Comparison of ENCODE assay signal across 7 cellular contexts in genomic region chr14:104680806-104681688, GRCh38. TPM values are rescaled to one million over a fixed set of nuclear protein-coding genes. Genes with fewer than 3 reads are reported as not detected.
DNase-seq lines count a peak whose midpoint lies in the region; ATAC-seq lines count a peak whose summit lies in the region.

No MANE protein-coding gene starts in this region.

- peak; percentile 79 for DNase-seq in HT-29 (ENCODE audit: low spot score)
- DNase-seq in left ventricle myocardium superior = peak; percentile 59
- DNase-seq in pulmonary artery endothelial cell (ENCODE audit: low read depth, low spot score) = peak; percentile 48
- no peak for DNase-seq in T-helper 1 cell

- ATAC-seq in GM18502 (IDR thresholded peaks at IDR 0.05; ENCODE audit: poor library complexity, unreplicated experiment) (peak; percentile 53), left ventricle myocardium superior (peak; percentile 10), GM18520 (IDR thresholded peaks at IDR 0.05; ENCODE audit: unreplicated experiment) (no peak)

- intact Hi-C loops in left ventricle myocardium superior (cut with micrococcal nuclease) = no loop called here

- 51 to 54% (median 51%) methylated on average over 26 of the region's 26 CpGs for WGBS in adipose tissue, 3 donors

- peak overlapping the region; percentile 52 for H3K27ac ChIP-seq in adipose tissue (ENCODE audit: low read depth, low read length)

RNA-seq across cellular contexts. Expression of gene INF2, which starts 8.4 kb away (rescaled TPM):
- 293 and 322 TPM in 2 replicates for total RNA-seq in HT-29 (2014; rRNA removed; shearing (Covaris generic))
- polyA plus RNA-seq in adipose tissue = 100 to 1,000 TPM in 2 of 3 donors, 10 to 100 TPM in 1; 20.3 to 105 (median 101) TPM
- 30.4 TPM for total RNA-seq in left ventricle myocardium superior
- 48.9 and 67.8 TPM in 2 replicates for total RNA-seq in pulmonary artery endothelial cell

RNA-seq across cellular contexts. Expression of gene ADSS1, which starts 43.0 kb away (rescaled TPM):
- total RNA-seq in HT-29 (2014; rRNA removed; shearing (Covaris generic)) = 2.1 and 8.3 TPM in 2 replicates
- polyA plus RNA-seq in adipose tissue = 10 to 100 TPM in 2 of 3 donors, 1 to 10 TPM in 1; 4.3 to 13.6 (median 12.6) TPM
- total RNA-seq in left ventricle myocardium superior (226 TPM), pulmonary artery endothelial cell (1.2 and 2.8 TPM in 2 replicates)

Comparison
In these comparisons a context has a peak if more than half of its experiments do, and no peak if none do; other contexts are left out.
1. DNase-seq: peak in HT-29 (single experiment), left ventricle myocardium superior (single experiment) and pulmonary artery endothelial cell (single experiment); none in T-helper 1 cell (0 of 5).
2. RNA of gene ADSS1, which starts 43.0 kb away (total RNA-seq): 226 TPM in left ventricle myocardium superior (single experiment); 1.2 to 2.8 TPM in pulmonary artery endothelial cell and 2.1 to 8.3 TPM in HT-29; every median in the first group is over 10 times any median in the second.